In genomic region chr3:155676252-155676981, GRCh38 we compare ENCODE assay signal across 8 cellular contexts.
DNase-seq lines count a peak whose midpoint lies in the region; ATAC-seq and TF ChIP-seq lines count a peak whose summit lies in the region.
"Had no signal": no experiment of that assay in that cellular context is flagged by ENCODE, and none has a peak within 500 bp of the region (broad histone marks: within the 10 kb centered on the region; RNA-seq: fewer than 3 reads in every experiment).

No MANE protein-coding gene starts in this region.

- H3K4me1 Mint-ChIP-seq in type B pancreatic cell (ENCODE audit: unreplicated experiment): peaks cover 12% of the 10 kb centered on the region
- H3K4me1 Mint-ChIP-seq in activated T-helper 17 cell treated with anti-CD3 and anti-CD28 coated beads, Interleukin-2, amount 50 U/mL, for 72 hours: no peaks in the 10 kb centered on the region

- H3K27ac Mint-ChIP-seq in type B pancreatic cell: no peak overlapping the region
- no peak overlapping the region for H3K27ac Mint-ChIP-seq in activated T-helper 17 cell treated with anti-CD3 and anti-CD28 coated beads, Interleukin-2, amount 50 U/mL, for 72 hours
- H3K27ac Mint-ChIP-seq: dendritic cell treated with granulocyte-macrophage colony-stimulating factor and Interleukin-4, amounts not matched to agents 40 ng/mL and 50 ng/mL, for 4 days had no signal

- H3K9me3 Mint-ChIP-seq in type B pancreatic cell: no peaks in the 10 kb centered on the region
- no peaks in the 10 kb centered on the region for H3K9me3 Mint-ChIP-seq in activated T-helper 17 cell treated with anti-CD3 and anti-CD28 coated beads, Interleukin-2, amount 50 U/mL, for 72 hours
- H3K9me3 Mint-ChIP-seq: dendritic cell treated with granulocyte-macrophage colony-stimulating factor and Interleukin-4, amounts not matched to agents 40 ng/mL and 50 ng/mL, for 4 days had no signal

- H3K4me3 Mint-ChIP-seq in type B pancreatic cell: peak overlapping the region; percentile 76
- H3K4me3 Mint-ChIP-seq in activated T-helper 17 cell treated with anti-CD3 and anti-CD28 coated beads, Interleukin-2, amount 50 U/mL, for 72 hours: no peak overlapping the region
- H3K4me3 Mint-ChIP-seq: dendritic cell treated with granulocyte-macrophage colony-stimulating factor and Interleukin-4, amounts not matched to agents 40 ng/mL and 50 ng/mL, for 4 days had no signal

- peak; percentile 40 for DNase-seq in NCI-H1048 (lab: John Stamatoyannopoulos, UW)
- DNase-seq in cardiac fibroblast (ENCODE audit: low read depth in 2 of 2): peak; percentile 27 to 36
- DNase-seq in left lung: peak; percentile 39 to 50
- DNase-seq in type B pancreatic cell (ENCODE audit: extremely low spot score, unreplicated experiment): no peak
- no peak for DNase-seq in KG1 (lab: John Stamatoyannopoulos, UW)
- no peak for DNase-seq in LoVo (ENCODE audit: low spot score)

- H3K36me3 Mint-ChIP-seq in type B pancreatic cell: no peaks in the 10 kb centered on the region
- no peaks in the 10 kb centered on the region for H3K36me3 Mint-ChIP-seq in activated T-helper 17 cell treated with anti-CD3 and anti-CD28 coated beads, Interleukin-2, amount 50 U/mL, for 72 hours (ENCODE audit: low read depth)

- no peaks in the 10 kb centered on the region for H3K27me3 ChIP-seq in left lung

- no peak overlapping the region for H3K4me3 ChIP-seq in cardiac fibroblast (replicated peaks in 1 of 2; ENCODE audit: low read depth in 2 of 2, low read length in 2 of 2)
- peak overlapping the region in 1 of 2 donors; percentile 7 for H3K4me3 ChIP-seq in left lung

- TF ChIP-seq CTCF in cardiac fibroblast (IDR thresholded peaks at IDR 0.05; ENCODE audit: low read depth, low read length) (no peak), left lung (IDR thresholded peaks at IDR 0.05) (no peak), type B pancreatic cell (conservative IDR thresholded peaks at IDR 0.05) (no peak)

- H3K27ac ChIP-seq in left lung: no peak overlapping the region

- H3K27me3 Mint-ChIP-seq in type B pancreatic cell: peaks cover 49% of the 10 kb centered on the region
- H3K27me3 Mint-ChIP-seq in activated T-helper 17 cell treated with anti-CD3 and anti-CD28 coated beads, Interleukin-2, amount 50 U/mL, for 72 hours: peaks cover 7% of the 10 kb centered on the region
- H3K27me3 Mint-ChIP-seq: dendritic cell treated with granulocyte-macrophage colony-stimulating factor and Interleukin-4, amounts not matched to agents 40 ng/mL and 50 ng/mL, for 4 days had no signal

- no peaks in the 10 kb centered on the region for H3K4me1 ChIP-seq in left lung

- intact Hi-C loops in left lung (cut with DNase I): no loop called here

- H3K9me3 ChIP-seq in left lung: no peaks in the 10 kb centered on the region

- peak; percentile 84 for ATAC-seq in left lung
- no peak for ATAC-seq in activated T-helper 17 cell treated with anti-CD3 and anti-CD28 coated beads, Interleukin-2, amount 50 U/mL, for 72 hours (replicated peaks)

- H3K36me3 ChIP-seq in left lung: no peaks in the 10 kb centered on the region

Comparison
In these comparisons a context has a peak if more than half of its experiments do, and no peak if none do; other contexts are left out.
1. DNase-seq: peak in NCI-H1048 (single experiment), cardiac fibroblast (2 of 2) and left lung (2 of 2); none in type B pancreatic cell (single experiment), KG1 (single experiment) and LoVo (single experiment).